20 cellular contexts compared by ENCODE assay signal in genomic region chr17:76599699-76600460, GRCh38. TPM values are rescaled to one million over a fixed set of nuclear protein-coding genes. Genes with fewer than 3 reads are reported as not detected.
DNase-seq lines count a peak whose midpoint lies in the region; ATAC-seq and TF ChIP-seq lines count a peak whose summit lies in the region.
"Had no signal": no experiment of that assay in that cellular context is flagged by ENCODE, and none has a peak within 500 bp of the region (broad histone marks: within the 10 kb centered on the region; RNA-seq: fewer than 3 reads in every experiment).

No MANE protein-coding gene starts in this region.

- peak overlapping the region; percentile 83 for H3K27ac ChIP-seq in epithelial cell of prostate
- H3K27ac ChIP-seq in prostate gland, result no peak overlapping the region
- H3K27ac ChIP-seq: ovary had no signal

- H3K36me3 ChIP-seq in prostate gland, result no peaks in the 10 kb centered on the region
- H3K36me3 ChIP-seq: ovary had no signal

- no peaks in the 10 kb centered on the region for H3K9me3 ChIP-seq in prostate gland
- H3K9me3 ChIP-seq: ovary had no signal

- no peak for ATAC-seq in activated CD4-positive, CD25-positive, alpha-beta regulatory T cell treated with anti-CD3 and anti-CD28 coated beads, Interleukin-2, amount 50 U/mL, for 24 hours
- ATAC-seq in HG03097 (IDR thresholded peaks at IDR 0.05; ENCODE audit: low FRiP score, unreplicated experiment), result no peak
- ATAC-seq: GM12878 had no signal

- DNase-seq in KBM-7 (peak; percentile 75), SIG-M5 (lab: John Stamatoyannopoulos, UW) (peak; percentile 65), epithelial cell of prostate (ENCODE audit: low read depth, low spot score) (no peak), posterior vena cava (ENCODE audit: low spot score) (peak; percentile 36), prostate gland (ENCODE audit: low spot score) (no peak)
- no peak for DNase-seq in activated naive CD8-positive, alpha-beta T cell treated with anti-CD3 and anti-CD28 coated beads for 36 hours
- DNase-seq: amniotic stem cell, cerebellar nuclear complex, endodermal cell, foreskin fibroblast, Karpas-422, NCI-H2227 treated with DMSO at 0.1 percent for 48 hours, ovary, SHP77, small intestine had no signal

- no peak for TF ChIP-seq POLR2A in prostate gland (IDR thresholded peaks at IDR 0.05)

- no peak for TF ChIP-seq CTCF in prostate gland (IDR thresholded peaks at IDR 0.05)

- H3K4me1 ChIP-seq in prostate gland (replicated peaks), result no peaks in the 10 kb centered on the region

- in situ Hi-C loops in KBM-7 (cut with MboI; ENCODE audit: low pct_unique_long_range_greater_than_20kb, low sequenced_read_pairs), result no loop called here

- no peaks in the 10 kb centered on the region for H3K27me3 ChIP-seq in prostate gland (replicated peaks; ENCODE audit: insufficient read depth)
- H3K27me3 ChIP-seq: ovary had no signal

- peaks cover 11% of the 10 kb centered on the region for H3K4me1 Mint-ChIP-seq in activated naive CD8-positive, alpha-beta T cell treated with anti-CD3 and anti-CD28 coated beads for 36 hours

- no peaks in the 10 kb centered on the region for H3K9me3 Mint-ChIP-seq in activated naive CD8-positive, alpha-beta T cell treated with anti-CD3 and anti-CD28 coated beads for 36 hours

- intact Hi-C loops in posterior vena cava (cut with DNase I) (no loop called here), prostate gland (cut with DNase I) (no loop called here)

- no peak overlapping the region for H3K27ac Mint-ChIP-seq in activated naive CD8-positive, alpha-beta T cell treated with anti-CD3 and anti-CD28 coated beads for 36 hours
- H3K27ac Mint-ChIP-seq: T-helper 2 cell treated with Interferon-gamma antibody and Interleukin-4, amounts not matched to agents 5 μg/mL and 100 μg/mL, for 36 hours had no signal

- H3K4me3 ChIP-seq in prostate gland, result no peak overlapping the region
- H3K4me3 ChIP-seq: GM12878, ovary had no signal

- 78% methylated on average over 17 of the region's 17 CpGs for WGBS in prostate gland

- H3K4me3 Mint-ChIP-seq in activated naive CD8-positive, alpha-beta T cell treated with anti-CD3 and anti-CD28 coated beads for 36 hours, result no peak overlapping the region
- H3K4me3 Mint-ChIP-seq: endodermal cell had no signal

- no peaks in the 10 kb centered on the region for H3K36me3 Mint-ChIP-seq in activated naive CD8-positive, alpha-beta T cell treated with anti-CD3 and anti-CD28 coated beads for 36 hours

- peaks cover 12% of the 10 kb centered on the region for H3K27me3 Mint-ChIP-seq in activated naive CD8-positive, alpha-beta T cell treated with anti-CD3 and anti-CD28 coated beads for 36 hours

RNA-seq across cellular contexts. Expression of gene ST6GALNAC2, which starts 14.2 kb away (rescaled TPM):
- total RNA-seq in posterior vena cava (1 to 10 TPM; 3.0 to 3.1 TPM), prostate gland (10 to 100 TPM; 21.0 to 23.1 TPM)
- not detected for total RNA-seq in activated naive CD8-positive, alpha-beta T cell treated with anti-CD3 and anti-CD28 coated beads for 36 hours
- total RNA-seq: H1 had no signal

RNA-seq across cellular contexts. Expression of gene ST6GALNAC1, which starts 43.7 kb away (rescaled TPM):
- 1 to 10 TPM; 2.0 to 2.3 TPM for total RNA-seq in posterior vena cava
- 10 to 100 TPM in 1 of 2 donors, 1 to 10 TPM in 1; 8.4 to 27.2 TPM for total RNA-seq in prostate gland
- total RNA-seq in activated naive CD8-positive, alpha-beta T cell treated with anti-CD3 and anti-CD28 coated beads for 36 hours, result not detected
- total RNA-seq: endodermal cell, H1 had no signal

Comparison
In these comparisons a context has a peak if more than half of its experiments do, and no peak if none do; other contexts are left out.
1. DNase-seq: peak in KBM-7 (single experiment), SIG-M5 (single experiment) and posterior vena cava (single experiment); none in epithelial cell of prostate (single experiment), prostate gland (single experiment) and activated naive CD8-positive, alpha-beta T cell treated with anti-CD3 and anti-CD28 coated beads for 36 hours (single experiment).
2. RNA of gene ST6GALNAC2, which starts 14.2 kb away (total RNA-seq): 21.0 to 23.1 TPM in prostate gland; 3.0 to 3.1 TPM in posterior vena cava and not detected in activated naive CD8-positive, alpha-beta T cell treated with anti-CD3 and anti-CD28 coated beads for 36 hours; every median in the first group is over 4 times any median in the second.